ENCODE assay signal across 16 cellular contexts in genomic region chr7:32888505-32888904, GRCh38. TPM values are rescaled to one million over a fixed set of nuclear protein-coding genes. Genes with fewer than 3 reads are reported as not detected.
A peak's percentile ranks its signal among the peaks of the same experiment; 100 is the strongest.
DNase-seq lines count a peak whose midpoint lies in the region; ATAC-seq, FAIRE-seq and TF ChIP-seq lines count a peak whose summit lies in the region.
"Had no signal": no experiment of that assay in that cellular context is flagged by ENCODE, and none has a peak within 500 bp of the region (broad histone marks: within the 10 kb centered on the region; RNA-seq: fewer than 3 reads in every experiment).

No MANE protein-coding gene starts in this region.

- no peaks in the 10 kb centered on the region for H3K27me3 ChIP-seq in smooth muscle cell (ENCODE audit: low read depth)
- H3K27me3 ChIP-seq: heart left ventricle, SJSA1, suprapubic skin had no signal

- CTCF ChIA-PET in activated CD4-positive, alpha-beta T cell treated with anti-CD3 and anti-CD28 coated beads for 36 hours (lab: Charles Lee) = interaction anchor here (1.0 to 2.7 kb wide), 3 partner anchors 16 to 221 kb away, joined by 3 to 18 read pairs (median 4); partner anchors contain the start of gene RP9
- CTCF ChIA-PET in OCI-LY7 (lab: Charles Lee; ENCODE audit: unreplicated experiment) = no interaction called here

- BruUV-seq in OCI-LY7 (replicated peaks; lab: Mats Ljungman, UMichigan) = no TSS peak

- H3K9me3 ChIP-seq in OCI-LY7 (ENCODE audit: low read length) = no peaks in the 10 kb centered on the region
- no peaks in the 10 kb centered on the region for H3K9me3 ChIP-seq in smooth muscle cell (replicated peaks; ENCODE audit: low read depth)
- H3K9me3 ChIP-seq in kidney (ENCODE audit: control insufficient read depth in 1 of 2, low read length in 2 of 2) = no peaks in the 10 kb centered on the region
- H3K9me3 ChIP-seq: heart left ventricle, lower lobe of right lung, SJSA1, suprapubic skin had no signal

- peaks cover 61% of the 10 kb centered on the region for H3K4me1 Mint-ChIP-seq in activated CD4-positive, alpha-beta T cell treated with anti-CD3 and anti-CD28 coated beads for 36 hours
- peaks cover 69% of the 10 kb centered on the region for H3K4me1 Mint-ChIP-seq in endothelial cell (ENCODE audit: unreplicated experiment)

- no peaks in the 10 kb centered on the region for H3K27me3 Mint-ChIP-seq in activated CD4-positive, alpha-beta T cell treated with anti-CD3 and anti-CD28 coated beads for 36 hours
- peaks cover 30% of the 10 kb centered on the region for H3K27me3 Mint-ChIP-seq in endothelial cell (ENCODE audit: unreplicated experiment)

- no peaks in the 10 kb centered on the region for H3K9me2 ChIP-seq in OCI-LY7 (ENCODE audit: insufficient read depth, low read length)

- no peak for DNase-seq in activated CD4-positive, alpha-beta T cell treated with anti-CD3 and anti-CD28 coated beads for 36 hours
- no peak for DNase-seq in activated CD4-positive, alpha-beta T cell treated with anti-CD3 and anti-CD28 coated beads, Interleukin-2, amount 50 U/mL, for 4 hours
- no peak for DNase-seq in OCI-LY7 (ENCODE audit: low spot score)
- DNase-seq in endothelial cell (ENCODE audit: low spot score) = no peak
- DNase-seq in smooth muscle cell (lab: John Stamatoyannopoulos, UW; ENCODE audit: unreplicated experiment) = no peak
- no peak for DNase-seq in NCI-H345 (lab: John Stamatoyannopoulos, UW)
- DNase-seq in kidney = no peak
- DNase-seq: activated CD4-positive, alpha-beta T cell treated with anti-CD3 and anti-CD28 coated beads for 48 hours; heart left ventricle; lower lobe of right lung; NCI-H146; NCI-H774 had no signal

- POLR2A ChIA-PET in activated CD4-positive, alpha-beta T cell treated with anti-CD3 and anti-CD28 coated beads for 36 hours (lab: Charles Lee) = no interaction called here
- POLR2A ChIA-PET in OCI-LY7 (lab: Charles Lee) = interaction anchor here (1.4 kb wide), 1 partner anchor 13 kb away, joined by 3 read pairs; no protein-coding TSS in a partner anchor

- intact Hi-C loops in activated CD4-positive, alpha-beta T cell treated with anti-CD3 and anti-CD28 coated beads for 36 hours (cut with DNase I, micrococcal nuclease) = no loop called here
- intact Hi-C loops in OCI-LY7 (cut with micrococcal nuclease; ENCODE audit: unreplicated experiment) = no loop called here
- intact Hi-C loops in kidney (cut with DNase I) = no loop called here

- H3K27ac Mint-ChIP-seq in activated CD4-positive, alpha-beta T cell treated with anti-CD3 and anti-CD28 coated beads for 36 hours = peak overlapping the region; percentile 67
- H3K27ac Mint-ChIP-seq in endothelial cell (ENCODE audit: unreplicated experiment) = peak overlapping the region; percentile 38

- WGBS in smooth muscle cell (ENCODE audit: low lambda C conversion rate) = 95% methylated on average over 6 of the region's 6 CpGs

- H3F3A ChIP-seq in smooth muscle cell (ENCODE audit: low read depth) = peaks cover 10% of the 10 kb centered on the region

- H3K9ac ChIP-seq in smooth muscle cell (ENCODE audit: low read depth) (no peak overlapping the region), kidney (ENCODE audit: low read length in 2 of 2) (no peak overlapping the region)

- H3K4me3 ChIP-seq in OCI-LY7 (ENCODE audit: low read depth, low read length, poor library complexity, severe bottlenecking) (no peak overlapping the region), smooth muscle cell (no peak overlapping the region), kidney (ENCODE audit: low read length in 2 of 2) (no peak overlapping the region)
- H3K4me3 ChIP-seq: SJSA1, suprapubic skin had no signal

- H4K20me1 ChIP-seq in OCI-LY7 (ENCODE audit: insufficient read depth, low read length) (peaks cover 35% of the 10 kb centered on the region), smooth muscle cell (ENCODE audit: low read depth) (peaks cover 68% of the 10 kb centered on the region)

- ATAC-seq in activated CD4-positive, alpha-beta T cell treated with anti-CD3 and anti-CD28 coated beads for 36 hours = no peak
- no peak for ATAC-seq in HG03354 (IDR thresholded peaks at IDR 0.05; ENCODE audit: poor library complexity, severe bottlenecking, unreplicated experiment)
- ATAC-seq: heart left ventricle, lower lobe of right lung had no signal

- H3K4me2 ChIP-seq in OCI-LY7 (ENCODE audit: low read length) (peak overlapping the region; percentile 32; the same call in 1 of the 2 replicates), smooth muscle cell (peak overlapping the region; percentile 14)

- no peak for FAIRE-seq in kidney (lab: Jason Lieb, UNC)
- FAIRE-seq: endometrium had no signal

- peaks cover 22% of the 10 kb centered on the region for H3K36me3 Mint-ChIP-seq in activated CD4-positive, alpha-beta T cell treated with anti-CD3 and anti-CD28 coated beads for 36 hours (ENCODE audit: low read depth)
- peaks cover 13% of the 10 kb centered on the region for H3K36me3 Mint-ChIP-seq in endothelial cell (ENCODE audit: low read depth, unreplicated experiment)

- TF ChIP-seq CTCF in OCI-LY7 (conservative IDR thresholded peaks at IDR 0.05; ENCODE audit: low read length) = no peak
- no peak for TF ChIP-seq CTCF in endothelial cell (IDR thresholded peaks at IDR 0.05; ENCODE audit: unreplicated experiment)
- TF ChIP-seq CTCF in smooth muscle cell (IDR thresholded peaks at IDR 0.05; ENCODE audit: borderline replicate concordance, insufficient read depth, poor library complexity, severe bottlenecking) = no peak
- no peak for TF ChIP-seq CTCF in kidney (IDR thresholded peaks at IDR 0.05; ENCODE audit: borderline replicate concordance, extremely low read depth, insufficient read depth)

- peaks cover 75% of the 10 kb centered on the region for H3K79me2 ChIP-seq in OCI-LY7 (ENCODE audit: insufficient read depth, low read depth, low read length)
- peaks cover 72% of the 10 kb centered on the region for H3K79me2 ChIP-seq in smooth muscle cell (ENCODE audit: low read depth)

- peaks cover 6% of the 10 kb centered on the region; the same call in 1 of the 2 replicates for H3K36me3 ChIP-seq in OCI-LY7 (ENCODE audit: insufficient read depth, low read length)
- no peaks in the 10 kb centered on the region for H3K36me3 ChIP-seq in smooth muscle cell (ENCODE audit: low read depth)
- H3K36me3 ChIP-seq in kidney (ENCODE audit: control insufficient read depth in 1 of 2, insufficient read depth in 2 of 2, low read length in 2 of 2) = no peaks in the 10 kb centered on the region
- H3K36me3 ChIP-seq: heart left ventricle, lower lobe of right lung, suprapubic skin had no signal

- H3K9me3 Mint-ChIP-seq in activated CD4-positive, alpha-beta T cell treated with anti-CD3 and anti-CD28 coated beads for 36 hours (ENCODE audit: low read depth) = no peaks in the 10 kb centered on the region
- no peaks in the 10 kb centered on the region for H3K9me3 Mint-ChIP-seq in endothelial cell (ENCODE audit: unreplicated experiment)

- H2AFZ ChIP-seq in OCI-LY7 (ENCODE audit: low read length) (no peak overlapping the region), smooth muscle cell (ENCODE audit: low read depth) (no peak overlapping the region)

- H3K4me3 Mint-ChIP-seq in activated CD4-positive, alpha-beta T cell treated with anti-CD3 and anti-CD28 coated beads for 36 hours = peak overlapping the region; percentile 94
- peak overlapping the region; percentile 57 for H3K4me3 Mint-ChIP-seq in endothelial cell (ENCODE audit: unreplicated experiment)

- H3K27ac ChIP-seq in OCI-LY7 (ENCODE audit: low read depth, low read length, poor library complexity, severe bottlenecking) = no peak overlapping the region
- peak overlapping the region; percentile 14 for H3K27ac ChIP-seq in smooth muscle cell (ENCODE audit: low read depth)
- H3K27ac ChIP-seq in kidney (ENCODE audit: low read depth in 2 of 2, low read length in 2 of 2) = no peak overlapping the region
- H3K27ac ChIP-seq: lower lobe of right lung, SJSA1 had no signal

- peaks cover 27% of the 10 kb centered on the region for H3K4me1 ChIP-seq in OCI-LY7 (ENCODE audit: insufficient read depth, low read length, poor library complexity, severe bottlenecking)
- peaks cover 15% of the 10 kb centered on the region for H3K4me1 ChIP-seq in smooth muscle cell (ENCODE audit: low read depth)
- peaks cover 11 to 15% of the 10 kb centered on the region in 2 donors for H3K4me1 ChIP-seq in kidney (ENCODE audit: control insufficient read depth in 1 of 2, insufficient read depth in 1 of 2, low read depth in 1 of 2, low read length in 2 of 2)

RNA-seq across cellular contexts. Expression of gene KBTBD2, which starts 3.1 kb away (rescaled TPM):
- total RNA-seq in activated CD4-positive, alpha-beta T cell treated with anti-CD3 and anti-CD28 coated beads for 36 hours = 10 to 100 TPM; 21.5 to 25.6 TPM
- total RNA-seq in OCI-LY7 (2014; rRNA removed; shearing (Covaris generic)) = 35.0 and 35.9 TPM in 2 replicates
- 34.5 and 40.8 TPM in 2 replicates for total RNA-seq in OCI-LY7 (2022)
- 53.6 TPM for total RNA-seq in endothelial cell (ENCODE audit: unreplicated experiment)
- 32.7 and 43.2 TPM in 2 replicates for total RNA-seq in smooth muscle cell
- 21.2 and 25.6 TPM in 2 replicates for polyA plus RNA-seq in smooth muscle cell
- 34.0 TPM for total RNA-seq in kidney
- polyA plus RNA-seq in kidney (ENCODE audit: insufficient read depth, low read depth, low replicate concordance) = 12.1 TPM
